In the genomic region with DNA sequence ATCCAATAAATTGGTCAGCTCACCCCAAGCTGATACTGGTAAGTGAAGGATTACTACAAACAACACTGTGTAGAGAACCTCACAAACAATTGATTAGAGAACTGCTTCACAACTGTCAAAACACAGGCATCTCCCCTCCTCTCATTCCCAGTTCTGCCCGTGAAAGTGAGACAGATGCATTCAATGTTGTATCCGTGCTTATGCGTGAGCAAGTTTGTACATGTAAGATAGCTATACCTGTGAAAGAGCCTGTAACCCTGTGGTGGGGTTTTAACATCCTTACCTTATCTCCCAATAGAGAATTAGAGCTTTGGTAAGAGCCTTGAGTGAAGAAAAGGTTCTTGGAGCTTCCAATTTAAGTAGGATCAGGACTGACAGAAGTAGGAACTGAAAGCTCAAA, we compare ENCODE assay signal across 32 cellular contexts. TPM values are rescaled to one million over a fixed set of nuclear protein-coding genes. Genes with fewer than 3 reads are reported as not detected.
"Had no signal": no experiment of that assay in that cellular context is flagged by ENCODE, and none has a peak within 500 bp of the region (broad histone marks: within the 10 kb centered on the region; RNA-seq: fewer than 3 reads in every experiment).

No MANE protein-coding gene starts in this region.

- ATAC-seq: activated CD8-positive, alpha-beta T cell treated with anti-CD3 and anti-CD28 coated beads for 36 hours; activated T-cell treated with anti-CD3 and anti-CD28 coated beads, Interleukin-2, amount 50 U/mL, for 4 hours; activated T-helper 17 cell treated with anti-CD3 and anti-CD28 coated beads, Interleukin-2, amount 50 U/mL, for 72 hours; effector memory CD8-positive, alpha-beta T cell; heart left ventricle; left ventricle myocardium superior; naive thymus-derived CD4-positive, alpha-beta T cell; psoas muscle; stimulated activated memory B cell treated with anti-CD40 and anti-IgM and Interleukin-4, amounts not matched to agents 10 μg/mL and 1 μg/mL and 100 μg/mL, for 72 hours; stimulated activated naive CD8-positive, alpha-beta T cell treated with anti-CD3 and anti-CD28 coated beads, Interleukin-15, amount 100 ng/mL, for 72 hours had no signal

- H3K9ac ChIP-seq: parathyroid adenoma had no signal

- H3K79me2 ChIP-seq: parathyroid adenoma had no signal

- H3K4me3 ChIP-seq: cardiac muscle cell, heart left ventricle, psoas muscle, sigmoid colon, uterus had no signal

- H3K9me3 ChIP-seq: heart left ventricle, psoas muscle, sigmoid colon, uterus had no signal

- DNase-seq: activated B cell treated with CpG ODN at 0.5 μM for 24 hours; activated CD4-positive, alpha-beta T cell treated with anti-CD3 and anti-CD28 coated beads, Interleukin-2, amount 50 U/mL, for 1 hour; activated CD8-positive, alpha-beta T cell treated with anti-CD3 and anti-CD28 coated beads for 36 hours; activated gamma-delta T cell treated with Interleukin-2 at 50 U/mL for 16 hours; activated naive CD4-positive, alpha-beta T cell treated with anti-CD3 and anti-CD28 coated beads, Interleukin-2, amount 50 U/mL, for 16 hours; activated T-cell treated with anti-CD3 and anti-CD28 coated beads, Interleukin-2, amount 50 U/mL, for 4 hours; amniotic stem cell; cerebellar nuclear complex; cortex of kidney; effector memory CD8-positive, alpha-beta T cell; heart left ventricle; left ventricle myocardium superior; midbrain; naive thymus-derived CD4-positive, alpha-beta T cell; nucleus accumbens; psoas muscle; sigmoid colon; small intestine; stimulated activated CD4-positive, alpha-beta T cell treated with anti-CD3 and anti-CD28 coated beads, Interleukin-1b, Interleukin-23, amount 100 ng/mL, for 48 hours; stimulated activated CD4-positive, alpha-beta T cell treated with anti-CD3 and anti-CD28 coated beads, Interleukin-4, amount 100 ng/mL, for 4 hours; stimulated activated CD8-positive, alpha-beta memory T cell treated with anti-CD3 and anti-CD28 coated beads, Interleukin-4, amount 100 ng/mL, for 48 hours; stimulated activated naive CD8-positive, alpha-beta T cell treated with anti-CD3 and anti-CD28 coated beads, Interleukin-15, amount 100 ng/mL, for 72 hours; substantia nigra; T-helper 2 cell; uterus had no signal

- H3K36me3 ChIP-seq: cardiac muscle cell, heart left ventricle, sigmoid colon, uterus had no signal

- H3K4me1 ChIP-seq: heart left ventricle, psoas muscle, sigmoid colon, uterus had no signal

- H3K36me3 Mint-ChIP-seq: naive thymus-derived CD4-positive, alpha-beta T cell; stimulated activated memory B cell treated with anti-CD40 and anti-IgM and Interleukin-4, amounts not matched to agents 10 μg/mL and 1 μg/mL and 100 μg/mL, for 72 hours; type B pancreatic cell had no signal

- H3K4me1 Mint-ChIP-seq: activated B cell treated with CpG ODN at 0.5 μM for 24 hours; activated T-helper 17 cell treated with anti-CD3 and anti-CD28 coated beads, Interleukin-2, amount 50 U/mL, for 72 hours; neural crest cell; stimulated activated memory B cell treated with anti-CD40 and anti-IgM and Interleukin-4, amounts not matched to agents 10 μg/mL and 1 μg/mL and 100 μg/mL, for 72 hours had no signal

- H2AFZ ChIP-seq: parathyroid adenoma had no signal

- H3K27me3 Mint-ChIP-seq: activated CD8-positive, alpha-beta T cell treated with anti-CD3 and anti-CD28 coated beads for 36 hours had no signal

- H3K27ac Mint-ChIP-seq: activated B cell treated with CpG ODN at 0.5 μM for 24 hours; activated CD8-positive, alpha-beta T cell treated with anti-CD3 and anti-CD28 coated beads for 36 hours; activated T-helper 17 cell treated with anti-CD3 and anti-CD28 coated beads, Interleukin-2, amount 50 U/mL, for 72 hours; effector memory CD8-positive, alpha-beta T cell; naive thymus-derived CD4-positive, alpha-beta T cell; stimulated activated memory B cell treated with anti-CD40 and anti-IgM and Interleukin-4, amounts not matched to agents 10 μg/mL and 1 μg/mL and 100 μg/mL, for 72 hours; stimulated activated naive CD8-positive, alpha-beta T cell treated with anti-CD3 and anti-CD28 coated beads, Interleukin-15, amount 100 ng/mL, for 72 hours; type B pancreatic cell had no signal

- H3K27me3 ChIP-seq: uterus had no signal

- H3K4me3 Mint-ChIP-seq: activated B cell treated with CpG ODN at 0.5 μM for 24 hours; activated CD8-positive, alpha-beta T cell treated with anti-CD3 and anti-CD28 coated beads for 36 hours; activated T-cell treated with anti-CD3 and anti-CD28 coated beads, Interleukin-2, amount 50 U/mL, for 4 hours; activated T-helper 17 cell treated with anti-CD3 and anti-CD28 coated beads, Interleukin-2, amount 50 U/mL, for 72 hours; effector memory CD8-positive, alpha-beta T cell; naive thymus-derived CD4-positive, alpha-beta T cell; neural crest cell; stimulated activated memory B cell treated with anti-CD40 and anti-IgM and Interleukin-4, amounts not matched to agents 10 μg/mL and 1 μg/mL and 100 μg/mL, for 72 hours; stimulated activated naive CD8-positive, alpha-beta T cell treated with anti-CD3 and anti-CD28 coated beads, Interleukin-15, amount 100 ng/mL, for 72 hours; type B pancreatic cell had no signal

- H3K9me3 Mint-ChIP-seq: activated B cell treated with CpG ODN at 0.5 μM for 24 hours; activated CD8-positive, alpha-beta T cell treated with anti-CD3 and anti-CD28 coated beads for 36 hours; activated T-cell treated with anti-CD3 and anti-CD28 coated beads, Interleukin-2, amount 50 U/mL, for 4 hours; naive thymus-derived CD4-positive, alpha-beta T cell; neural crest cell; stimulated activated memory B cell treated with anti-CD40 and anti-IgM and Interleukin-4, amounts not matched to agents 10 μg/mL and 1 μg/mL and 100 μg/mL, for 72 hours; stimulated activated naive CD8-positive, alpha-beta T cell treated with anti-CD3 and anti-CD28 coated beads, Interleukin-15, amount 100 ng/mL, for 72 hours; type B pancreatic cell had no signal

- H3K27ac ChIP-seq: cardiac muscle cell, heart left ventricle, parathyroid adenoma, psoas muscle, sigmoid colon, uterus had no signal

RNA-seq across cellular contexts. Expression of gene MARCHF4, which starts 9.1 kb away (rescaled TPM):
- total RNA-seq: activated B cell treated with CpG ODN at 0.5 μM for 24 hours; activated CD8-positive, alpha-beta T cell treated with anti-CD3 and anti-CD28 coated beads for 36 hours; activated T-cell treated with anti-CD3 and anti-CD28 coated beads, Interleukin-2, amount 50 U/mL, for 4 hours; activated T-helper 17 cell treated with anti-CD3 and anti-CD28 coated beads, Interleukin-2, amount 50 U/mL, for 72 hours; cardiac muscle cell; esophagus mucosa; left ventricle myocardium superior; naive thymus-derived CD4-positive, alpha-beta T cell; psoas muscle had no signal
- polyA plus RNA-seq: cardiac muscle cell; naive thymus-derived CD4-positive, alpha-beta T cell had no signal
